In the genomic region with DNA sequence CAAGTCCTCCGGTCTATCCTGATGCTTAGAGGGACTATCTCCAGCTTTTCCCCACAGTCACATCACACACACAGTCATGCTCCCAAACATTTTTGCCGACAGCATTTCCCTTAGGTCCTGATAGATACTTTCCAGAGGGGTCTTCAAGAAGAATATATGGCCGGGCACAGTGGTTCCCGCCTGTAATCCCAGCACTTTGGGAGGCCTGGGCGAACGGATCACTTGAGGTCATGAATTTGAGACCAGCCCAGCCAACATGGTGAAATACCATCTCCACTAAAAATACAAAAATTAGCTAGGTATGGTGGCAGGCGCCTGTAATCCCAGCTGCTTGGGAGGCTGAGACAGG, we compare ENCODE assay signal across 21 cellular contexts. TPM values are rescaled to one million over a fixed set of nuclear protein-coding genes. Genes with fewer than 3 reads are reported as not detected.
DNase-seq lines count a peak whose midpoint lies in the region; ATAC-seq, FAIRE-seq and TF ChIP-seq lines count a peak whose summit lies in the region.
"Had no signal": no experiment of that assay in that cellular context is flagged by ENCODE, and none has a peak within 500 bp of the region (broad histone marks: within the 10 kb centered on the region; RNA-seq: fewer than 3 reads in every experiment).

No MANE protein-coding gene starts in this region.

- H3K4me2 ChIP-seq in endothelial cell of umbilical vein (ENCODE audit: insufficient read depth, low read length), result peak overlapping the region; percentile 70

- no peak overlapping the region for H3K27ac Mint-ChIP-seq in CD8-positive, alpha-beta memory T cell
- H3K27ac Mint-ChIP-seq in osteocyte (ENCODE audit: unreplicated experiment), result peak overlapping the region; percentile 93
- H3K27ac Mint-ChIP-seq: activated naive CD8-positive, alpha-beta T cell treated with anti-CD3 and anti-CD28 coated beads for 36 hours; activated T-cell treated with anti-CD3 and anti-CD28 coated beads, Interleukin-2, amount 50 U/mL, for 24 hours; effector memory CD8-positive, alpha-beta T cell; naive thymus-derived CD4-positive, alpha-beta T cell had no signal

- no peak overlapping the region for H3K4me3 ChIP-seq in CD8-positive, alpha-beta memory T cell (ENCODE audit: low read length)
- H3K4me3 ChIP-seq in NT2/D1 (ENCODE audit: insufficient read length, low read depth) (no peak overlapping the region), endothelial cell of umbilical vein (replicated peaks in 1 of 3; ENCODE audit: insufficient read depth in 1 of 3, low read depth in 1 of 3, low read length in 3 of 3) (no peak overlapping the region)
- H3K4me3 ChIP-seq: gastrocnemius medialis, psoas muscle, stomach had no signal

- no peaks in the 10 kb centered on the region for H3K36me3 Mint-ChIP-seq in CD8-positive, alpha-beta memory T cell
- no peaks in the 10 kb centered on the region for H3K36me3 Mint-ChIP-seq in osteocyte (ENCODE audit: unreplicated experiment)
- H3K36me3 Mint-ChIP-seq: activated naive CD8-positive, alpha-beta T cell treated with anti-CD3 and anti-CD28 coated beads for 36 hours; naive thymus-derived CD4-positive, alpha-beta T cell had no signal

- no peak overlapping the region for H3K4me3 Mint-ChIP-seq in CD8-positive, alpha-beta memory T cell
- peak overlapping the region; percentile 32 for H3K4me3 Mint-ChIP-seq in osteocyte (ENCODE audit: unreplicated experiment)
- H3K4me3 Mint-ChIP-seq: activated naive CD8-positive, alpha-beta T cell treated with anti-CD3 and anti-CD28 coated beads for 36 hours; activated T-cell treated with anti-CD3 and anti-CD28 coated beads, Interleukin-2, amount 50 U/mL, for 24 hours; central memory CD8-positive, alpha-beta T cell; effector memory CD8-positive, alpha-beta T cell; naive thymus-derived CD4-positive, alpha-beta T cell had no signal

- POLR2A ChIA-PET in CD8-positive, alpha-beta memory T cell (lab: Charles Lee), result no interaction called here
- POLR2A ChIA-PET in endothelial cell of umbilical vein (lab: Charles Lee), result interaction anchor here (0.7 to 1.4 kb wide), 2 partner anchors 28 to 57 kb away, joined by 3 to 4 read pairs; a partner anchor contains a TSS

- no peaks in the 10 kb centered on the region for H3K9me1 ChIP-seq in endothelial cell of umbilical vein (replicated peaks; ENCODE audit: control insufficient read depth, extremely low read depth, insufficient read depth, low read length)

- no peaks in the 10 kb centered on the region for H3K4me1 ChIP-seq in CD8-positive, alpha-beta memory T cell (ENCODE audit: insufficient read depth, low read length)
- H3K4me1 ChIP-seq in NT2/D1 (ENCODE audit: insufficient read depth, insufficient read length) (peaks cover 24% of the 10 kb centered on the region), endothelial cell of umbilical vein (ENCODE audit: control insufficient read depth, extremely low read depth, insufficient read depth, low read length) (peaks cover 15% of the 10 kb centered on the region)
- H3K4me1 ChIP-seq: gastrocnemius medialis, psoas muscle had no signal

- no peaks in the 10 kb centered on the region for H4K20me1 ChIP-seq in endothelial cell of umbilical vein (replicated peaks; ENCODE audit: control insufficient read depth, extremely low read depth, insufficient read depth, low read length)

- H2AFZ ChIP-seq in endothelial cell of umbilical vein (ENCODE audit: low read depth, low read length), result peak overlapping the region; percentile 72

- DNase-seq in CD8-positive, alpha-beta memory T cell, result no peak
- no peak for DNase-seq in NT2/D1 (ENCODE audit: low read depth, low spot score)
- no peak for DNase-seq in endothelial cell of umbilical vein (ENCODE audit: low read depth, low spot score)
- no peak for DNase-seq in osteocyte (ENCODE audit: extremely low spot score, unreplicated experiment)
- DNase-seq in activated CD4-positive, CD25-positive, alpha-beta regulatory T cell treated with anti-CD3 and anti-CD28 coated beads, Interleukin-2, amount 50 U/mL, for 72 hours, result no peak
- DNase-seq in HPDE6-E6E7 (ENCODE audit: extremely low spot score), result no peak
- DNase-seq in activated naive CD4-positive, alpha-beta T cell treated with anti-CD3 and anti-CD28 coated beads, Interleukin-2, amount 50 U/mL, for 16 hours, result no peak
- DNase-seq: effector memory CD8-positive, alpha-beta T cell; NCI-H187 treated with DMSO at 0.1 percent for 48 hours had no signal

- no peaks in the 10 kb centered on the region for H3K9me3 ChIP-seq in CD8-positive, alpha-beta memory T cell (ENCODE audit: low read length)
- no peaks in the 10 kb centered on the region for H3K9me3 ChIP-seq in NT2/D1 (ENCODE audit: insufficient read depth, low read length)
- no peaks in the 10 kb centered on the region for H3K9me3 ChIP-seq in endothelial cell of umbilical vein (replicated peaks; ENCODE audit: control insufficient read depth, insufficient read depth, low read length)
- H3K9me3 ChIP-seq: gastrocnemius medialis, psoas muscle, stomach had no signal

- CTCF ChIA-PET in CD8-positive, alpha-beta memory T cell (lab: Charles Lee), result interaction anchor here (1.0 kb wide), 1 partner anchor 12 kb away, joined by 3 read pairs; no protein-coding TSS in a partner anchor
- CTCF ChIA-PET in endothelial cell of umbilical vein (lab: Charles Lee), result interaction anchor here (0.6 to 4.5 kb wide), 8 partner anchors 11 to 63 kb away, joined by 3 to 26 read pairs (median 4); no protein-coding TSS in a partner anchor

- intact Hi-C loops in endothelial cell of umbilical vein (cut with micrococcal nuclease), result loop anchor here (1.0 to 2.0 kb wide), 2 partner anchors 22 to 80 kb away; a partner anchor contains a TSS

- no peaks in the 10 kb centered on the region for H3K4me1 Mint-ChIP-seq in CD8-positive, alpha-beta memory T cell
- peaks cover 22% of the 10 kb centered on the region for H3K4me1 Mint-ChIP-seq in osteocyte (ENCODE audit: unreplicated experiment)
- H3K4me1 Mint-ChIP-seq: central memory CD8-positive, alpha-beta T cell; naive thymus-derived CD4-positive, alpha-beta T cell had no signal

- no peak for TF ChIP-seq POLR2A in endothelial cell of umbilical vein (IDR thresholded peaks at IDR 0.05; ENCODE audit: low read depth, low read length)

- no peaks in the 10 kb centered on the region for H3K79me2 ChIP-seq in endothelial cell of umbilical vein (ENCODE audit: control insufficient read depth, insufficient read depth, low read length)

- TF ChIP-seq CTCF in endothelial cell of umbilical vein (IDR thresholded peaks at IDR 0.05; ENCODE audit: extremely low read depth in 1 of 2, insufficient read depth in 1 of 2, low read depth in 1 of 2, low read length in 2 of 2) (no peak), osteocyte (IDR thresholded peaks at IDR 0.05) (no peak)

- peaks cover 4% of the 10 kb centered on the region for H3K27me3 ChIP-seq in CD8-positive, alpha-beta memory T cell (ENCODE audit: insufficient read depth, low read length, poor library complexity, severe bottlenecking)
- H3K27me3 ChIP-seq in NT2/D1 (ENCODE audit: insufficient read depth, insufficient read length), result no peaks in the 10 kb centered on the region
- peaks cover 2% of the 10 kb centered on the region in 2 experiments for H3K27me3 ChIP-seq in endothelial cell of umbilical vein (ENCODE audit: control insufficient read depth in 2 of 2, insufficient read depth in 2 of 2, low read length in 2 of 2)

- H3K9ac ChIP-seq in NT2/D1 (ENCODE audit: insufficient read length, low read depth) (peak overlapping the region; percentile 23), endothelial cell of umbilical vein (replicated peaks; ENCODE audit: extremely low read depth, insufficient read depth, low read length) (peak overlapping the region; percentile 41)

- TSS peak; percentile 27 for BruUV-seq in endothelial cell of umbilical vein (replicated peaks; lab: Mats Ljungman, UMichigan)

- peaks cover 24 to 47% of the 10 kb centered on the region in 2 donors for H3K27me3 Mint-ChIP-seq in CD8-positive, alpha-beta memory T cell
- no peaks in the 10 kb centered on the region for H3K27me3 Mint-ChIP-seq in osteocyte (ENCODE audit: unreplicated experiment)

- H3K36me3 ChIP-seq in CD8-positive, alpha-beta memory T cell (ENCODE audit: insufficient read depth, low read length), result no peaks in the 10 kb centered on the region
- H3K36me3 ChIP-seq in NT2/D1 (ENCODE audit: insufficient read depth, insufficient read length, low read length) (no peaks in the 10 kb centered on the region), endothelial cell of umbilical vein (ENCODE audit: control insufficient read depth in 2 of 2, extremely low read depth in 1 of 2, insufficient read depth in 2 of 2, low read length in 2 of 2) (no peaks in the 10 kb centered on the region)
- H3K36me3 ChIP-seq: gastrocnemius medialis, stomach had no signal

- no peaks in the 10 kb centered on the region for H3K9me3 Mint-ChIP-seq in CD8-positive, alpha-beta memory T cell
- no peaks in the 10 kb centered on the region for H3K9me3 Mint-ChIP-seq in osteocyte (ENCODE audit: unreplicated experiment)
- H3K9me3 Mint-ChIP-seq: activated naive CD8-positive, alpha-beta T cell treated with anti-CD3 and anti-CD28 coated beads for 36 hours; activated T-cell treated with anti-CD3 and anti-CD28 coated beads, Interleukin-2, amount 50 U/mL, for 24 hours; central memory CD8-positive, alpha-beta T cell; effector memory CD8-positive, alpha-beta T cell; naive thymus-derived CD4-positive, alpha-beta T cell had no signal

- dilution Hi-C loops in endothelial cell of umbilical vein (cut with MboI; ENCODE audit: extremely low pct_ligation_motif_present, low sequenced_read_pairs), result no loop called here

- no peak for ATAC-seq in GM21390 (IDR thresholded peaks at IDR 0.05; ENCODE audit: unreplicated experiment)
- ATAC-seq: effector memory CD8-positive, alpha-beta T cell had no signal

- peak overlapping the region; percentile 16 for H3K27ac ChIP-seq in CD8-positive, alpha-beta memory T cell (ENCODE audit: low read depth, low read length)
- peak overlapping the region; percentile 81 for H3K27ac ChIP-seq in endothelial cell of umbilical vein (ENCODE audit: insufficient read depth, low read depth, low read length)
- H3K27ac ChIP-seq: psoas muscle had no signal

- no peak for FAIRE-seq in endothelial cell of umbilical vein (lab: Jason Lieb, UNC)
- FAIRE-seq: GM12891 had no signal

RNA-seq across cellular contexts. Expression of a gene that starts 4.3 kb away (rescaled TPM):
- total RNA-seq in CD8-positive, alpha-beta memory T cell, result not detected
- polyA plus RNA-seq in CD8-positive, alpha-beta memory T cell, result not detected
- total RNA-seq in endothelial cell of umbilical vein (not detected in 2 replicates), osteocyte (not detected in 2 replicates)
- polyA plus RNA-seq in endothelial cell of umbilical vein, result not detected in 2 replicates
- polyA plus RNA-seq in endothelial cell of umbilical vein (2011; cell fraction: cytosol; rRNA removed), result not detected in 2 replicates
- polyA plus RNA-seq in endothelial cell of umbilical vein (2011; cell fraction: nucleus; rRNA removed), result not detected in 2 replicates
- polyA plus RNA-seq in endothelial cell of umbilical vein (2012), result not detected in 2 replicates
- not detected in 2 replicates for polyA minus RNA-seq in endothelial cell of umbilical vein
- polyA minus RNA-seq in endothelial cell of umbilical vein (2011; cell fraction: cytosol; rRNA and poly(A)+ RNA removed), result not detected
- polyA minus RNA-seq in endothelial cell of umbilical vein (2011; cell fraction: nucleus; rRNA and poly(A)+ RNA removed), result not detected in 2 replicates
- total RNA-seq: activated naive CD8-positive, alpha-beta T cell treated with anti-CD3 and anti-CD28 coated beads for 36 hours; gastrocnemius medialis; H4; lower leg skin; naive thymus-derived CD4-positive, alpha-beta T cell; NCI-H460; psoas muscle; stomach had no signal
- polyA plus RNA-seq: naive thymus-derived CD4-positive, alpha-beta T cell; psoas muscle had no signal

RNA-seq across cellular contexts. Expression of a gene that starts 24.5 kb away (rescaled TPM):
- total RNA-seq in CD8-positive, alpha-beta memory T cell, result under 1 TPM; 0.24 to 0.28 TPM
- not detected for polyA plus RNA-seq in CD8-positive, alpha-beta memory T cell
- total RNA-seq in endothelial cell of umbilical vein (91.7 and 99.5 TPM in 2 replicates), osteocyte (47.6 and 51.4 TPM in 2 replicates)
- 8.6 and 9.5 TPM in 2 replicates for polyA plus RNA-seq in endothelial cell of umbilical vein
- 14.9 and 17.4 TPM in 2 replicates for polyA plus RNA-seq in endothelial cell of umbilical vein (2011; cell fraction: cytosol; rRNA removed)
- polyA plus RNA-seq in endothelial cell of umbilical vein (2011; cell fraction: nucleus; rRNA removed), result 44.6 and 46.9 TPM in 2 replicates
- 22.5 and 26.3 TPM in 2 replicates for polyA plus RNA-seq in endothelial cell of umbilical vein (2012)
- 18.7 and 24.3 TPM in 2 replicates for polyA minus RNA-seq in endothelial cell of umbilical vein
- 13.1 TPM for polyA minus RNA-seq in endothelial cell of umbilical vein (2011; cell fraction: cytosol; rRNA and poly(A)+ RNA removed)
- polyA minus RNA-seq in endothelial cell of umbilical vein (2011; cell fraction: nucleus; rRNA and poly(A)+ RNA removed), result 25.2 and 30.8 TPM in 2 replicates
- total RNA-seq: gastrocnemius medialis; lower leg skin; naive thymus-derived CD4-positive, alpha-beta T cell; psoas muscle had no signal
- polyA plus RNA-seq: naive thymus-derived CD4-positive, alpha-beta T cell; psoas muscle had no signal

RNA-seq across cellular contexts. Expression of a gene that starts 28.1 kb away (rescaled TPM):
- 100 to 1,000 TPM; 151 to 161 TPM for total RNA-seq in CD8-positive, alpha-beta memory T cell
- 113 TPM for polyA plus RNA-seq in CD8-positive, alpha-beta memory T cell
- total RNA-seq in endothelial cell of umbilical vein (166 and 173 TPM in 2 replicates), osteocyte (125 and 135 TPM in 2 replicates)
- 176 and 194 TPM in 2 replicates for polyA plus RNA-seq in endothelial cell of umbilical vein
- polyA plus RNA-seq in endothelial cell of umbilical vein (2011; cell fraction: cytosol; rRNA removed), result 179 and 209 TPM in 2 replicates
- 94.3 and 101 TPM in 2 replicates for polyA plus RNA-seq in endothelial cell of umbilical vein (2011; cell fraction: nucleus; rRNA removed)
- 145 and 159 TPM in 2 replicates for polyA plus RNA-seq in endothelial cell of umbilical vein (2012)
- 95.6 and 113 TPM in 2 replicates for polyA minus RNA-seq in endothelial cell of umbilical vein
- 67.4 TPM for polyA minus RNA-seq in endothelial cell of umbilical vein (2011; cell fraction: cytosol; rRNA and poly(A)+ RNA removed)
- polyA minus RNA-seq in endothelial cell of umbilical vein (2011; cell fraction: nucleus; rRNA and poly(A)+ RNA removed), result 22.8 and 28.7 TPM in 2 replicates

Comparison
In these comparisons a context has a peak if more than half of its experiments do, and no peak if none do; other contexts are left out.
1. RNA of a gene that starts 24.5 kb away (total RNA-seq): 91.7 to 99.5 TPM in endothelial cell of umbilical vein and 47.6 to 51.4 TPM in osteocyte; 0.24 to 0.28 TPM in CD8-positive, alpha-beta memory T cell; every median in the first group is over 10 times any median in the second.